ENCODE assay signal across 22 cellular contexts in the genomic region with DNA sequence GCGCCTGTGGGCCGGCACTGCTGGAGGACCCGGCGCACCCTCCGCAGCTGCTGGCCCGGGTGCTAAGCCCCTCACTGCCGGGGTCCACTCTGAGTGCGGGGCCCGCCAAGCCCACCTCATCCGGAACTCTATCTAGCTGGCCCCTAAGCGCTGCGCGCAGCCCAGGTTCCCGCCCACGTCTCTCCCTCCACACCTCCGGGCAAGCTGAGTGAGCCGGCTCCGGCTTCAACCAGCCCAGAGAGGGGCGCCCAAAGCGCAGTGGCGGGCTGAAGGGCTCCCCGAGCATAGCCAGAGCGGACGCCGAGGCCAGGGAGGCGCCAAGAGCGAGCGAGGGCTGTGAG.
"Had no signal": no experiment of that assay in that cellular context is flagged by ENCODE, and none has a peak within 500 bp of the region (broad histone marks: within the 10 kb centered on the region; RNA-seq: fewer than 3 reads in every experiment).

No MANE protein-coding gene starts in this region.

- H3K27me3 Mint-ChIP-seq: effector memory CD8-positive, alpha-beta T cell; progenitor cell of endocrine pancreas; stimulated activated naive CD8-positive, alpha-beta T cell treated with anti-CD3 and anti-CD28 coated beads, Interleukin-15, Interleukin-2, amounts not matched to agents 100 ng/mL and 50 ng/mL, for 24 hours had no signal

- H3K36me3 ChIP-seq: gastrocnemius medialis, lower lobe of right lung, pancreas, right lobe of liver, suprapubic skin, thyroid gland had no signal

- H3K4me1 Mint-ChIP-seq: naive thymus-derived CD8-positive, alpha-beta T cell had no signal

- DNase-seq: cortex of kidney; effector memory CD8-positive, alpha-beta T cell; foreskin fibroblast; gastrocnemius medialis; head of caudate nucleus; left ventricle myocardium superior; lower lobe of right lung; naive thymus-derived CD8-positive, alpha-beta T cell; nephron progenitor cell; occipital lobe; right lobe of liver; small intestine; stimulated activated CD4-positive, alpha-beta T cell treated with anti-CD3 and anti-CD28 coated beads, Interleukin-12 subunit alpha, Interleukin-12 subunit beta, amount 100 ng/mL, for 4 hours; stimulated activated CD4-positive, alpha-beta T cell treated with anti-CD3 and anti-CD28 coated beads, Interleukin-1b, Interleukin-23, amount 100 ng/mL, for 48 hours; stimulated activated CD4-positive, alpha-beta T cell treated with anti-CD3 and anti-CD28 coated beads, Interleukin-4, amount 100 ng/mL, for 1 hour; stimulated activated CD8-positive, alpha-beta memory T cell treated with anti-CD3 and anti-CD28 coated beads, Interleukin-4, amount 100 ng/mL, for 48 hours; thyroid gland; trophoblast cell had no signal

- H3K27me3 ChIP-seq: gastrocnemius medialis, pancreas, right lobe of liver, suprapubic skin, thyroid gland had no signal

- ATAC-seq: effector memory CD8-positive, alpha-beta T cell; gastrocnemius medialis; naive thymus-derived CD8-positive, alpha-beta T cell; pancreas had no signal

- H3K4me3 Mint-ChIP-seq: effector memory CD8-positive, alpha-beta T cell; naive thymus-derived CD8-positive, alpha-beta T cell; nephron progenitor cell; stimulated activated naive CD8-positive, alpha-beta T cell treated with anti-CD3 and anti-CD28 coated beads, Interleukin-15, Interleukin-2, amounts not matched to agents 100 ng/mL and 50 ng/mL, for 24 hours had no signal

- H3K4me3 ChIP-seq: gastrocnemius medialis, lower lobe of right lung, pancreas, right lobe of liver, suprapubic skin, thyroid gland had no signal

- H3K4me1 ChIP-seq: gastrocnemius medialis, lower lobe of right lung, pancreas, right lobe of liver, suprapubic skin, thyroid gland had no signal

- H3K27ac ChIP-seq: gastrocnemius medialis, lower lobe of right lung, pancreas, right lobe of liver, suprapubic skin, thyroid gland had no signal

- H3K27ac Mint-ChIP-seq: effector memory CD8-positive, alpha-beta T cell; nephron progenitor cell; progenitor cell of endocrine pancreas; stimulated activated naive CD8-positive, alpha-beta T cell treated with anti-CD3 and anti-CD28 coated beads, Interleukin-15, Interleukin-2, amounts not matched to agents 100 ng/mL and 50 ng/mL, for 24 hours had no signal

- H3K9me3 ChIP-seq: gastrocnemius medialis, lower lobe of right lung, pancreas, thyroid gland had no signal
